21 cellular contexts compared by ENCODE assay signal in the genomic region with DNA sequence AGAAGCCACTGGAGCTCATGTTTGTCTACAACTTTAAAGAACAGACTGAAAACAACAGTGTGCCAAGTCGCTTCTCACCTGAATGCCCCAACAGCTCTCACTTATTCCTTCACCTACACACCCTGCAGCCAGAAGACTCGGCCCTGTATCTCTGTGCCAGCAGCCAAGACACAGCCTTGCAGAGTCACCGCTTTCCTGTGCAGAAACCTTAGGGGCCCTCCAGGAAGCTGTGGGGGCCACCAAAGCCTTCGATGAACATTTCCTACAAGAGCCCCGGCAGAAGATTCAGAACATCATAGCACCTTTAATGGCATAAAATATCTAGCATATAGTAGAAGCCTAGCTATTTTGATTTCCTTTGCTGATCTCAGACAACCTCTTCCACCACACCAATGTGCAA.
DNase-seq lines count a peak whose midpoint lies in the region; ATAC-seq and TF ChIP-seq lines count a peak whose summit lies in the region.
"Had no signal": no experiment of that assay in that cellular context is flagged by ENCODE, and none has a peak within 500 bp of the region (broad histone marks: within the 10 kb centered on the region; RNA-seq: fewer than 3 reads in every experiment).

No MANE protein-coding gene starts in this region.

- H3K4me3 Mint-ChIP-seq in activated CD4-positive, alpha-beta T cell treated with anti-CD3 and anti-CD28 coated beads, Interleukin-2, amount 10 ng/mL, durations not matched to agents 7 days and 5 days = peak overlapping the region; percentile 4
- H3K4me3 Mint-ChIP-seq in CD4-positive, alpha-beta T cell = no peak overlapping the region
- peak overlapping the region; percentile 39 for H3K4me3 Mint-ChIP-seq in activated CD4-positive, alpha-beta memory T cell treated with anti-CD3 and anti-CD28 coated beads for 36 hours
- H3K4me3 Mint-ChIP-seq: H9, memory B cell, nephron progenitor cell had no signal

- no peak overlapping the region for H3K27ac Mint-ChIP-seq in activated CD4-positive, alpha-beta T cell treated with anti-CD3 and anti-CD28 coated beads, Interleukin-2, amount 10 ng/mL, durations not matched to agents 7 days and 5 days
- H3K27ac Mint-ChIP-seq in CD4-positive, alpha-beta T cell = peak overlapping the region; percentile 6
- peak overlapping the region; percentile 65 for H3K27ac Mint-ChIP-seq in activated CD4-positive, alpha-beta memory T cell treated with anti-CD3 and anti-CD28 coated beads for 36 hours
- H3K27ac Mint-ChIP-seq: H9, memory B cell, nephron progenitor cell had no signal

- peaks cover 1% of the 10 kb centered on the region for H3K4me1 Mint-ChIP-seq in activated CD4-positive, alpha-beta T cell treated with anti-CD3 and anti-CD28 coated beads, Interleukin-2, amount 10 ng/mL, durations not matched to agents 7 days and 5 days
- H3K4me1 Mint-ChIP-seq in CD4-positive, alpha-beta T cell (ENCODE audit: low read depth) = no peaks in the 10 kb centered on the region
- H3K4me1 Mint-ChIP-seq in activated CD4-positive, alpha-beta memory T cell treated with anti-CD3 and anti-CD28 coated beads for 36 hours (ENCODE audit: low read depth) = peaks cover 24% of the 10 kb centered on the region
- H3K4me1 Mint-ChIP-seq: memory B cell, nephron progenitor cell had no signal

- H3K9me3 Mint-ChIP-seq in activated CD4-positive, alpha-beta T cell treated with anti-CD3 and anti-CD28 coated beads, Interleukin-2, amount 10 ng/mL, durations not matched to agents 7 days and 5 days = no peaks in the 10 kb centered on the region
- H3K9me3 Mint-ChIP-seq in CD4-positive, alpha-beta T cell = no peaks in the 10 kb centered on the region
- H3K9me3 Mint-ChIP-seq in activated CD4-positive, alpha-beta memory T cell treated with anti-CD3 and anti-CD28 coated beads for 36 hours = no peaks in the 10 kb centered on the region
- H3K9me3 Mint-ChIP-seq: H9, nephron progenitor cell had no signal

- no peaks in the 10 kb centered on the region for H3K27me3 ChIP-seq in CD4-positive, alpha-beta T cell (ENCODE audit: control insufficient read depth, insufficient read depth, low read length)
- H3K27me3 ChIP-seq in lower lobe of right lung (ENCODE audit: low read depth) = peaks cover 10% of the 10 kb centered on the region
- H3K27me3 ChIP-seq: vagina had no signal

- no peaks in the 10 kb centered on the region for H3K9me3 ChIP-seq in CD4-positive, alpha-beta T cell (ENCODE audit: control insufficient read depth, low read length)
- no peaks in the 10 kb centered on the region for H3K9me3 ChIP-seq in lower lobe of right lung
- H3K9me3 ChIP-seq: A549, heart right ventricle, SJSA1, spleen, vagina had no signal

- H3K27me3 Mint-ChIP-seq in activated CD4-positive, alpha-beta T cell treated with anti-CD3 and anti-CD28 coated beads, Interleukin-2, amount 10 ng/mL, durations not matched to agents 7 days and 5 days = peaks cover 14% of the 10 kb centered on the region
- H3K27me3 Mint-ChIP-seq in CD4-positive, alpha-beta T cell = peaks cover 5% of the 10 kb centered on the region
- H3K27me3 Mint-ChIP-seq in activated CD4-positive, alpha-beta memory T cell treated with anti-CD3 and anti-CD28 coated beads for 36 hours = no peaks in the 10 kb centered on the region

- POLR2A ChIA-PET in activated CD4-positive, alpha-beta T cell treated with anti-CD3 and anti-CD28 coated beads, Interleukin-2, amount 10 ng/mL, durations not matched to agents 7 days and 5 days (lab: Charles Lee) = no interaction called here
- POLR2A ChIA-PET in CD4-positive, alpha-beta T cell (lab: Charles Lee) = interaction anchor here (1.1 to 2.2 kb wide), 3 partner anchors 13 to 463 kb away, joined by 3 to 9 read pairs (median 8); no protein-coding TSS in a partner anchor
- POLR2A ChIA-PET in activated CD4-positive, alpha-beta memory T cell treated with anti-CD3 and anti-CD28 coated beads for 36 hours (lab: Charles Lee) = interaction anchor here (1.0 to 1.7 kb wide), 2 partner anchors 452 to 453 kb away, joined by 5 to 6 read pairs; no protein-coding TSS in a partner anchor

- DNase-seq in activated CD4-positive, alpha-beta T cell treated with anti-CD3 and anti-CD28 coated beads, Interleukin-2, amount 10 ng/mL, durations not matched to agents 7 days and 5 days = no peak
- no peak for DNase-seq in activated CD4-positive, alpha-beta T cell treated with anti-CD3 and anti-CD28 coated beads, Interleukin-2, amount 50 U/mL, for 48 hours
- peak in 2 of 10 experiments; percentile 57 to 61 for DNase-seq in CD4-positive, alpha-beta T cell
- peak; percentile 59 for DNase-seq in activated CD4-positive, alpha-beta memory T cell treated with anti-CD3 and anti-CD28 coated beads for 36 hours
- DNase-seq in lower lobe of right lung (no peak), OCI-M2 (lab: John Stamatoyannopoulos, UW; ENCODE audit: unreplicated experiment) (no peak), AG08396 (ENCODE audit: low spot score) (no peak)
- DNase-seq: amniotic stem cell, DMS79 treated with DMSO at 0.1 percent for 48 hours, H9, heart right ventricle, islet precursor cell, KG1, NCI-H1048, nephron progenitor cell, spleen had no signal

- no peak overlapping the region for H3K4me3 ChIP-seq in lower lobe of right lung
- H3K4me3 ChIP-seq: A549, heart right ventricle, SJSA1, spleen, vagina had no signal

- intact Hi-C loops in CD4-positive, alpha-beta T cell (cut with DNase I, micrococcal nuclease) = no loop called here
- intact Hi-C loops in activated CD4-positive, alpha-beta memory T cell treated with anti-CD3 and anti-CD28 coated beads for 36 hours (cut with micrococcal nuclease) = no loop called here
- intact Hi-C loops in lower lobe of right lung (cut with DNase I) = no loop called here

- no peaks in the 10 kb centered on the region for H3K4me1 ChIP-seq in lower lobe of right lung
- H3K4me1 ChIP-seq: A549, heart right ventricle, SJSA1, spleen, vagina had no signal

- H3K27ac ChIP-seq in CD4-positive, alpha-beta T cell (ENCODE audit: low read depth, low read length) = no peak overlapping the region
- no peak overlapping the region for H3K27ac ChIP-seq in lower lobe of right lung
- H3K27ac ChIP-seq: A549, heart right ventricle, SJSA1, spleen, vagina had no signal

- no peak for TF ChIP-seq CTCF in CD4-positive, alpha-beta T cell (IDR thresholded peaks at IDR 0.05)
- TF ChIP-seq CTCF in lower lobe of right lung (IDR thresholded peaks at IDR 0.05) = no peak

- H3K36me3 Mint-ChIP-seq in activated CD4-positive, alpha-beta T cell treated with anti-CD3 and anti-CD28 coated beads, Interleukin-2, amount 10 ng/mL, durations not matched to agents 7 days and 5 days (ENCODE audit: low read depth) = no peaks in the 10 kb centered on the region
- no peaks in the 10 kb centered on the region for H3K36me3 Mint-ChIP-seq in CD4-positive, alpha-beta T cell (ENCODE audit: low read depth)
- H3K36me3 Mint-ChIP-seq in activated CD4-positive, alpha-beta memory T cell treated with anti-CD3 and anti-CD28 coated beads for 36 hours = no peaks in the 10 kb centered on the region
- H3K36me3 Mint-ChIP-seq: memory B cell had no signal

- no peak for ATAC-seq in CD4-positive, alpha-beta T cell (ENCODE audit: poor library complexity)
- peak; percentile 9 to 16 for ATAC-seq in lower lobe of right lung
- no peak for ATAC-seq in HG02981 (IDR thresholded peaks at IDR 0.05; ENCODE audit: unreplicated experiment)
- ATAC-seq: A549, heart right ventricle had no signal

- CTCF ChIA-PET in activated CD4-positive, alpha-beta T cell treated with anti-CD3 and anti-CD28 coated beads, Interleukin-2, amount 10 ng/mL, durations not matched to agents 7 days and 5 days (lab: Charles Lee) = interaction anchor here (1.0 kb wide), 2 partner anchors 23 to 25 kb away, joined by 3 read pairs; no protein-coding TSS in a partner anchor
- CTCF ChIA-PET in CD4-positive, alpha-beta T cell (lab: Charles Lee) = interaction anchor here (0.7 to 1.1 kb wide), 2 partner anchors 26 to 509 kb away, joined by 3 read pairs; partner anchors contain the start of gene EPHB6
- CTCF ChIA-PET in activated CD4-positive, alpha-beta memory T cell treated with anti-CD3 and anti-CD28 coated beads for 36 hours (lab: Charles Lee) = interaction anchor here (0.6 to 1.3 kb wide), 6 partner anchors 9 to 869 kb away, joined by 3 to 4 read pairs (median 3); no protein-coding TSS in a partner anchor

- no peaks in the 10 kb centered on the region for H3K36me3 ChIP-seq in lower lobe of right lung
- H3K36me3 ChIP-seq: heart right ventricle, SJSA1, spleen, vagina had no signal

Comparison
In these comparisons a context has a peak if more than half of its experiments do, and no peak if none do; other contexts are left out.
1. ATAC-seq: peak in lower lobe of right lung (2 of 2); none in CD4-positive, alpha-beta T cell (single experiment) and HG02981 (single experiment).